In the genomic region with DNA sequence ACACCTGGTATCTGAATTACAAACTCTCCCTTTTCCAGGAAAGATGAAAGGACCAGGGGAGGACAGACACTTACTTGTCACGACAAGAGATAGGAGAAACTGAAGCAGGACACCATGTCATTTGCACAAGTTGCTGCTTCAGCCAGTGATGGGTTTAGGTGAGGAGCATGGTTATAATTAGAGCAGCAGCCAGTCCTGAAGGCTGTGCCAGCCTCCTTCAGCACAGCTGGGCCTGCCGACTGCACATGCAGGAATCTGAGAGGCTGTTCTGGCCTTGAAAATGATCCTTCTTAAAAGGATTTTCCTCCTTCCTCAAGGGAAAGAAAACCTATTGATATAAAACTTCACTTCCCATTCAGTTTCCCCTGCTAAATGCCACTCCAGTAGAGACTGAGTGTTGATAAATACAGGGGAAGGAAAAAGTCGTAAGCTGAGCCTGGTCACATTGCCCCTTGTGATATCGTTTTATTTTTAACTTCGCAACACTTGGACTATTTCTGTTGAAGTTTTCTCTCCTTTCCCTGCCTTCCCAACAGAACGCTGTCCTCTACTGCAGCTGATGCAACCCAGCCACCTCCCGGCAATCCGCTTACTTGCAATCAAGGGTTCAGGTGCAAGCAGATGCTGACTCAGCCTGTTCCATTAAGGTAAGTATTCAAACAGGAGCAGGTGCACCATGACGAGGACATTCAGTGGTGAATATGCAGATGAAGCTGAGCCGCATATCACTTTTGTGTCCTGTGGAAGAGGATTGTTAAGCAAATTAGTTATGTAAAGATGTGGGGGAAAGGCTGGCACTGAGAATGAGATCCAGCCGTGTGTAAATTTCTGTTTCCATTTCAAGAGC, we compare ENCODE assay signal across 9 cellular contexts. TPM values are rescaled to one million over a fixed set of nuclear protein-coding genes. Genes with fewer than 3 reads are reported as not detected.
A peak's percentile ranks its signal among the peaks of the same experiment; 100 is the strongest.
DNase-seq lines count a peak whose midpoint lies in the region; ATAC-seq and TF ChIP-seq lines count a peak whose summit lies in the region.
"Had no signal": no experiment of that assay in that cellular context is flagged by ENCODE, and none has a peak within 500 bp of the region (broad histone marks: within the 10 kb centered on the region; RNA-seq: fewer than 3 reads in every experiment).

TSS of gene FBXO40 (plus strand) at position 524 of the 847 bp plus-strand sequence. CDS start 27,197 bp downstream, outside the sequence.

- H3K4me1 ChIP-seq in heart left ventricle (peaks cover 0 to 19% (median 0%) of the 10 kb centered on the region in 12 donors), testis (peaks cover 12% of the 10 kb centered on the region)

- intact Hi-C loops in heart left ventricle (cut with DNase I), result loop anchor here in 1 of 10 donors (10.0 kb wide), 1 partner anchor 52 kb away; no protein-coding TSS in a partner anchor
- intact Hi-C loops in testis (cut with DNase I; ENCODE audit: low total_unique reads), result no loop called here

- in situ Hi-C loops in GM13977 (cut with MboI; ENCODE audit: low pct_unique_long_range_greater_than_20kb, low sequenced_read_pairs, unreplicated experiment), result no loop called here

- peak; percentile 78 for ATAC-seq in HG02642 (IDR thresholded peaks at IDR 0.05; ENCODE audit: poor library complexity, unreplicated experiment)
- ATAC-seq in heart left ventricle, result peak; percentile 82 to 84 (median 82)
- no peak for ATAC-seq in GM18909 (IDR thresholded peaks at IDR 0.05; ENCODE audit: poor library complexity, unreplicated experiment)

- H3K27ac ChIP-seq in heart left ventricle (peak within 1 kb of the TSS; percentile 66 to 95 (median 84)), testis (peak within 1 kb of the TSS; percentile 42 to 53)

- H3K27me3 ChIP-seq in heart left ventricle (no peaks in the 10 kb centered on the region), testis (no peaks in the 10 kb centered on the region)

- WGBS in heart left ventricle, 4 donors, result 28 to 36% (median 30%) methylated on average over 11 of the region's 11 CpGs
- 38 to 51% methylated on average over 11 of the region's 11 CpGs for WGBS in testis, 2 donors

- no peaks in the 10 kb centered on the region for H3K36me3 ChIP-seq in heart left ventricle
- H3K36me3 ChIP-seq in testis (ENCODE audit: low read depth, missing control alignments), result no peaks in the 10 kb centered on the region

- H3K9me3 ChIP-seq in heart left ventricle, result no peaks in the 10 kb centered on the region
- H3K9me3 ChIP-seq in testis, result no peaks in the 10 kb centered on the region

- H3K4me3 ChIP-seq in heart left ventricle (peak within 1 kb of the TSS; percentile 27 to 73 (median 51)), testis (no peak within 1 kb of the TSS)

- peak in 1 of 2 donors; percentile 39 for TF ChIP-seq POLR2A in heart left ventricle (IDR thresholded peaks at IDR 0.05)
- no peak for TF ChIP-seq POLR2A in testis (IDR thresholded peaks at IDR 0.05)

- peak; percentile 56 for DNase-seq in NCI-H345 (lab: John Stamatoyannopoulos, UW)
- peak in 4 of 5 donors; percentile 42 to 73 (median 64) for DNase-seq in heart left ventricle
- DNase-seq in testis, result peak; percentile 74
- DNase-seq in GM13977 (ENCODE audit: low spot score), result no peak
- no peak for DNase-seq in DMS114 treated with DMSO at 0.1 percent for 48 hours (lab: John Stamatoyannopoulos, UW; ENCODE audit: unreplicated experiment)
- DNase-seq: activated naive CD8-positive, alpha-beta T cell treated with anti-CD3 and anti-CD28 coated beads, Interleukin-2, amount 10 ng/mL, durations not matched to agents 7 days and 5 days; stimulated activated naive CD4-positive, alpha-beta T cell treated with Interleukin-2 at 50 U/mL for 16 hours had no signal

- TF ChIP-seq CTCF in heart left ventricle (IDR thresholded peaks at IDR 0.05) (peak in 4 of 12 donors; percentile 11 to 36 (median 25)), testis (IDR thresholded peaks at IDR 0.05) (no peak), GM13977 (IDR thresholded peaks at IDR 0.05; ENCODE audit: extremely low read depth, insufficient read depth, missing control alignments) (no peak)

RNA-seq across cellular contexts. Expression of gene FBXO40, which starts in this region (rescaled TPM):
- total RNA-seq in heart left ventricle, result 100 to 1,000 TPM in 7 of 9 donors, 10 to 100 TPM in 2; 85.5 to 268 (median 192) TPM
- polyA plus RNA-seq in heart left ventricle, result 10 to 100 TPM in 1 of 2 donors, 1 to 10 TPM in 1; 4.7 to 46.6 TPM
- under 1 TPM; 0.31 to 0.68 TPM for total RNA-seq in testis
- 0.61 TPM for polyA plus RNA-seq in testis (ENCODE audit: insufficient read depth, low read depth, low replicate concordance)
- total RNA-seq: activated naive CD8-positive, alpha-beta T cell treated with anti-CD3 and anti-CD28 coated beads, Interleukin-2, amount 10 ng/mL, durations not matched to agents 7 days and 5 days had no signal

Comparison
In these comparisons a context has a peak if more than half of its experiments do, and no peak if none do; other contexts are left out.
1. RNA of gene FBXO40 (total RNA-seq): 85.5 to 268 TPM in heart left ventricle; 0.31 to 0.68 TPM in testis; every median in the first group is over 10 times any median in the second.
2. Peak in DNase-seq and H3K27ac ChIP-seq in testis; RNA of the gene not detected or under 1 TPM.
3. DNase-seq: peak in NCI-H345 (single experiment) and heart left ventricle (4 of 5); none in GM13977 (single experiment) and DMS114 treated with DMSO at 0.1 percent for 48 hours (single experiment).
4. H3K4me3 ChIP-seq: peak in heart left ventricle (12 of 12); none in testis (0 of 2).